In the genomic region with DNA sequence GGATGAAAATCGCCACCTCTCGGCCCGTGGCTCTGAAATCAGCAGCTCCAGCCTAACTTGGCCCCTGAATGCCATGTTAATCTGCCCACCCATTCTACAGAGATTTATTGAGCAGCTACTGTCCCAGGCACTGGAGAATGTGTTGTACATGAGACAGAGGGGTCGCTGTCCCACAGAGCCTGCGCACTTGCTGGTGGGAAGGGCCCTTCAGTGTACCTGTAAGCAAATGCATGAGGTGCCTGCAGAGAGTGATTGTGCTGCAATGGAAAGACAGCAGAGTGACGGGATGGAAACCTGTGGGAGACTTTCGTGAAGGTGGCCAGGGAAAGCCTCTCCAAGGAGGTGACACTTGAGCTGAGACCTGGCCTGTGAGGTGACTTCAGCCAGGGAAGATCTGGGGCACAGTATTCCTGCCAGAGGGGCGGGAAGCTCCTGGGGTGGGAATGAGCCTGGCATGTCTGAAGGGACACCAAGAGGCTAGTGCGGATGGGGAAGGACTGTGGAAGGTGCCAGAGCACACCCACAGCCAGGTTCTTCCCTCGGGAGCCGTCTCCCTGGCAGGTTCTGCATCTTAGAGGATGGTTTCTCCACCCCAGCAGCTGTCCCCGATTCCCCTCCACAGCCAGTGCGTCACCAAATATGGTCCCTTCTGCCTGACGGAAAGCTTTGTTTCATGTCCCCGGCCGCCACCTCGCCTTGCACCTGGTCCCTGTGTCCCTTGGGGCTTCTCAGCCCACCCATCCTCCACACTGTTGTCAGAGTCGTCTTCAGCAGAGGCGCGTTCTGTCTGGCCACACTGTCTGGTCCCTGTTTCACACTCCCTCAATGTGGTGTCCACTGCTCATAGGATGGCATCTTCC, we compare ENCODE assay signal across 15 cellular contexts. TPM values are rescaled to one million over a fixed set of nuclear protein-coding genes. Genes with fewer than 3 reads are reported as not detected.
DNase-seq lines count a peak whose midpoint lies in the region; ATAC-seq and TF ChIP-seq lines count a peak whose summit lies in the region.
"Had no signal": no experiment of that assay in that cellular context is flagged by ENCODE, and none has a peak within 500 bp of the region (broad histone marks: within the 10 kb centered on the region; RNA-seq: fewer than 3 reads in every experiment).

No MANE protein-coding gene starts in this region.

- peaks cover 60% of the 10 kb centered on the region for H3K27me3 Mint-ChIP-seq in activated CD8-positive, alpha-beta memory T cell treated with anti-CD3 and anti-CD28 coated beads, Interleukin-2, amount 10 ng/mL, durations not matched to agents 7 days and 5 days
- H3K27me3 Mint-ChIP-seq in nephron progenitor cell (ENCODE audit: low read depth, poor library complexity), result peaks cover 44% of the 10 kb centered on the region

- no peak overlapping the region for H3K4me3 Mint-ChIP-seq in activated CD8-positive, alpha-beta memory T cell treated with anti-CD3 and anti-CD28 coated beads, Interleukin-2, amount 10 ng/mL, durations not matched to agents 7 days and 5 days
- H3K4me3 Mint-ChIP-seq in stimulated activated effector memory CD8-positive, alpha-beta T cell treated with anti-CD3 and anti-CD28 coated beads, Interleukin-12 subunit alpha, Interleukin-12 subunit beta, amount 100 ng/mL, for 72 hours, result no peak overlapping the region
- H3K4me3 Mint-ChIP-seq in nephron progenitor cell, result no peak overlapping the region
- H3K4me3 Mint-ChIP-seq: neural crest cell had no signal

- H3K36me3 ChIP-seq in OCI-LY3 (replicated peaks; ENCODE audit: low read depth, low read length), result no peaks in the 10 kb centered on the region
- H3K36me3 ChIP-seq: esophagus squamous epithelium, HAP-1 had no signal

- H3K9ac ChIP-seq in OCI-LY3 (ENCODE audit: low read length), result no peak overlapping the region

- peak overlapping the region; percentile 34; the same call in 1 of the 2 replicates for H2AFZ ChIP-seq in OCI-LY3 (ENCODE audit: low read depth, low read length)

- no peaks in the 10 kb centered on the region for H3K9me3 ChIP-seq in OCI-LY3 (ENCODE audit: insufficient read depth, low read length)
- H3K9me3 ChIP-seq: esophagus squamous epithelium, HAP-1 had no signal

- H3K4me1 Mint-ChIP-seq in activated CD8-positive, alpha-beta memory T cell treated with anti-CD3 and anti-CD28 coated beads, Interleukin-2, amount 10 ng/mL, durations not matched to agents 7 days and 5 days, result peaks cover 2% of the 10 kb centered on the region
- H3K4me1 Mint-ChIP-seq in stimulated activated effector memory CD8-positive, alpha-beta T cell treated with anti-CD3 and anti-CD28 coated beads, Interleukin-12 subunit alpha, Interleukin-12 subunit beta, amount 100 ng/mL, for 72 hours, result peaks cover 5% of the 10 kb centered on the region
- H3K4me1 Mint-ChIP-seq in nephron progenitor cell, result peaks cover 52% of the 10 kb centered on the region

- H3K79me2 ChIP-seq in OCI-LY3 (ENCODE audit: low read length), result no peaks in the 10 kb centered on the region

- H3K27ac Mint-ChIP-seq in activated CD8-positive, alpha-beta memory T cell treated with anti-CD3 and anti-CD28 coated beads, Interleukin-2, amount 10 ng/mL, durations not matched to agents 7 days and 5 days, result no peak overlapping the region
- peak overlapping the region; percentile 62 for H3K27ac Mint-ChIP-seq in stimulated activated effector memory CD8-positive, alpha-beta T cell treated with anti-CD3 and anti-CD28 coated beads, Interleukin-12 subunit alpha, Interleukin-12 subunit beta, amount 100 ng/mL, for 72 hours
- H3K27ac Mint-ChIP-seq in nephron progenitor cell, result no peak overlapping the region

- H3K4me1 ChIP-seq in OCI-LY3 (ENCODE audit: low read length), result peaks cover 14% of the 10 kb centered on the region
- H3K4me1 ChIP-seq: HAP-1 had no signal

- peak; percentile 45 for DNase-seq in activated CD8-positive, alpha-beta memory T cell treated with anti-CD3 and anti-CD28 coated beads for 24 hours
- DNase-seq in activated CD8-positive, alpha-beta memory T cell treated with anti-CD3 and anti-CD28 coated beads, Interleukin-2, amount 10 ng/mL, durations not matched to agents 7 days and 5 days, result no peak
- DNase-seq in stimulated activated effector memory CD8-positive, alpha-beta T cell treated with anti-CD3 and anti-CD28 coated beads, Interleukin-12 subunit alpha, Interleukin-12 subunit beta, amount 100 ng/mL, for 72 hours (ENCODE audit: low spot score in 2 of 2), result no peak
- DNase-seq in nephron progenitor cell, result no peak
- DNase-seq: esophagus squamous epithelium; NCI-H526 treated with DMSO at 0.1 percent for 48 hours; stimulated activated CD4-positive, alpha-beta T cell treated with anti-CD3 and anti-CD28 coated beads, Interleukin-4, amount 100 ng/mL, for 1 hour had no signal

- TF ChIP-seq CTCF in OCI-LY3 (IDR thresholded peaks at IDR 0.05; ENCODE audit: low read depth, low read length), result no peak
- TF ChIP-seq CTCF in nephron progenitor cell (IDR thresholded peaks at IDR 0.05), result no peak

- H3K9me3 Mint-ChIP-seq in activated CD8-positive, alpha-beta memory T cell treated with anti-CD3 and anti-CD28 coated beads, Interleukin-2, amount 10 ng/mL, durations not matched to agents 7 days and 5 days (ENCODE audit: low read depth), result no peaks in the 10 kb centered on the region
- no peaks in the 10 kb centered on the region for H3K9me3 Mint-ChIP-seq in stimulated activated effector memory CD8-positive, alpha-beta T cell treated with anti-CD3 and anti-CD28 coated beads, Interleukin-12 subunit alpha, Interleukin-12 subunit beta, amount 100 ng/mL, for 72 hours
- H3K9me3 Mint-ChIP-seq in nephron progenitor cell, result no peaks in the 10 kb centered on the region
- H3K9me3 Mint-ChIP-seq: neural crest cell had no signal

- H3K4me3 ChIP-seq in OCI-LY3 (ENCODE audit: low read length), result peak overlapping the region; percentile 15
- H3K4me3 ChIP-seq: esophagus squamous epithelium, HAP-1 had no signal

- no peaks in the 10 kb centered on the region for H4K20me1 ChIP-seq in OCI-LY3 (ENCODE audit: insufficient read depth, low read length)

- no peaks in the 10 kb centered on the region for H3K36me3 Mint-ChIP-seq in activated CD8-positive, alpha-beta memory T cell treated with anti-CD3 and anti-CD28 coated beads, Interleukin-2, amount 10 ng/mL, durations not matched to agents 7 days and 5 days
- no peaks in the 10 kb centered on the region for H3K36me3 Mint-ChIP-seq in stimulated activated effector memory CD8-positive, alpha-beta T cell treated with anti-CD3 and anti-CD28 coated beads, Interleukin-12 subunit alpha, Interleukin-12 subunit beta, amount 100 ng/mL, for 72 hours
- H3K36me3 Mint-ChIP-seq in nephron progenitor cell (ENCODE audit: low read depth), result no peaks in the 10 kb centered on the region
- H3K36me3 Mint-ChIP-seq: brain had no signal

- H3K4me2 ChIP-seq in OCI-LY3 (ENCODE audit: low read length), result peak overlapping the region; percentile 41

- peaks cover 20% of the 10 kb centered on the region for H3K27me3 ChIP-seq in OCI-LY3 (ENCODE audit: low read depth, low read length)

- CTCF ChIA-PET in activated CD8-positive, alpha-beta memory T cell treated with anti-CD3 and anti-CD28 coated beads, Interleukin-2, amount 10 ng/mL, durations not matched to agents 7 days and 5 days (lab: Charles Lee), result interaction anchor here (1.0 to 15.9 kb wide), 4 partner anchors 19 to 62 kb away, joined by 3 to 410 read pairs (median 4); a partner anchor contains a TSS

- no peak for ATAC-seq in activated CD8-positive, alpha-beta memory T cell treated with anti-CD3 and anti-CD28 coated beads, Interleukin-2, amount 10 ng/mL, durations not matched to agents 7 days and 5 days
- ATAC-seq in HG02642 (IDR thresholded peaks at IDR 0.05; ENCODE audit: poor library complexity, unreplicated experiment) (peak; percentile 74), HG02970 (IDR thresholded peaks at IDR 0.05; ENCODE audit: low FRiP score, unreplicated experiment) (no peak), GM19455 (IDR thresholded peaks at IDR 0.05; ENCODE audit: unreplicated experiment) (no peak)
- peak; percentile 15 for ATAC-seq in stimulated activated effector memory CD8-positive, alpha-beta T cell treated with anti-CD3 and anti-CD28 coated beads, Interleukin-12 subunit alpha, Interleukin-12 subunit beta, amount 100 ng/mL, for 72 hours

- H3K27ac ChIP-seq in OCI-LY3 (ENCODE audit: low read length), result no peak overlapping the region
- H3K27ac ChIP-seq: esophagus squamous epithelium had no signal

RNA-seq across cellular contexts. Expression of a gene that starts 8.7 kb away (rescaled TPM):
- total RNA-seq in activated CD8-positive, alpha-beta memory T cell treated with anti-CD3 and anti-CD28 coated beads, Interleukin-2, amount 10 ng/mL, durations not matched to agents 7 days and 5 days, result not detected
- total RNA-seq: neural crest cell; T-helper 2 cell treated with Interferon-gamma antibody and Interleukin-4, amounts not matched to agents 100 ng/mL and 5 ng/mL, for 36 hours had no signal

RNA-seq across cellular contexts. Expression of a gene that starts 18.4 kb away (rescaled TPM):
- 10 to 100 TPM; 33.3 to 42.2 TPM for total RNA-seq in activated CD8-positive, alpha-beta memory T cell treated with anti-CD3 and anti-CD28 coated beads, Interleukin-2, amount 10 ng/mL, durations not matched to agents 7 days and 5 days

RNA-seq across cellular contexts. Expression of a gene that starts 36.9 kb away (rescaled TPM):
- 10 to 100 TPM in 1 of 2 experiments, 1 to 10 TPM in 1; 8.4 to 41.8 TPM for total RNA-seq in activated CD8-positive, alpha-beta memory T cell treated with anti-CD3 and anti-CD28 coated beads, Interleukin-2, amount 10 ng/mL, durations not matched to agents 7 days and 5 days

Comparison
In these comparisons a context has a peak if more than half of its experiments do, and no peak if none do; other contexts are left out.
1. ATAC-seq: peak in HG02642 (single experiment) and stimulated activated effector memory CD8-positive, alpha-beta T cell treated with anti-CD3 and anti-CD28 coated beads, Interleukin-12 subunit alpha, Interleukin-12 subunit beta, amount 100 ng/mL, for 72 hours (single experiment); none in activated CD8-positive, alpha-beta memory T cell treated with anti-CD3 and anti-CD28 coated beads, Interleukin-2, amount 10 ng/mL, durations not matched to agents 7 days and 5 days (single experiment), HG02970 (single experiment) and GM19455 (single experiment).